Comparison of ENCODE assay signal across 1 cellular context in the genomic region with DNA sequence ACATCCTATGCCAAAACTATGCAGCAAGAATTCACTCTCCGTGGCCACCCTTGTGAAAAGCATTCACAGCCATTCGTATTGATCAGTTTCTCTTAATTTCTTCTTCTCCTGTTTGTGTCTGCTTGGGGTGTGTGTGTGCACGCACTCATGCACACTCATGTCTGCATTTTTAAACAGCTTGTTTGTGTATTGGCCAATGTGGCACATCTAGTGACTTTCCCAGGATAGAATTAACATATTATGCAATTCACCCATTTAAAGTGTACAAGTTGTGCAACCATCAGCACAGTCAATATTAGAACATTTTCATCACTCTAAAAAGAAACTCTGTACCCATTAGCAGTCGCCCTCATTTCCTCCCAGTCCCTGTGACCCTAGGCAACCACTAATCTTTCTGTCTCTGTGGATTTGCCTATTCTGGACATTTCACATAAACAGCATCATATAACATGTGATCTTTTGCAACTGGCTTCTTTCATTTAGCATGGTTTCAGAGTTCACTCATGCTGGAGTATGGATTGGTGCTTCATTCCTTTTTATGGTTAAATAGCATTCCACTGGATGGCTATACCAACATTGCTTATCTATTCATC.
TF ChIP-seq lines count a peak whose summit lies in the region.

No MANE protein-coding gene starts in this region.

TF ChIP-seq in HepG2, 621 proteins besides CTCF, POLR2A, EP300 and RAD21 (continued from another document and continues in another):
- TF ChIP-seq ZNF577 (CRISPR knock-in tag; IDR thresholded peaks at IDR 0.05; ENCODE audit: borderline replicate concordance, low read depth) (no peak), XBP1 (CRISPR knock-in tag; IDR thresholded peaks at IDR 0.05) (no peak), TFE3 (CRISPR knock-in tag; IDR thresholded peaks at IDR 0.05) (peak; percentile 71), XRCC5 (optimal IDR thresholded peaks at IDR 0.05; ENCODE audit: low read length) (no peak), TMF1 (CRISPR knock-in tag; IDR thresholded peaks at IDR 0.05; ENCODE audit: low read depth) (no peak), ZNF484 (CRISPR knock-in tag; IDR thresholded peaks at IDR 0.05; ENCODE audit: borderline replicate concordance, low read depth) (no peak), BRD4 (CRISPR knock-in tag; IDR thresholded peaks at IDR 0.05) (no peak), RAD51 (IDR thresholded peaks at IDR 0.05; ENCODE audit: borderline replicate concordance) (no peak), KAT2B (IDR thresholded peaks at IDR 0.05; ENCODE audit: borderline replicate concordance, low read depth, low read length) (no peak), GZF1 (CRISPR knock-in tag; IDR thresholded peaks at IDR 0.05) (no peak), ZFY (CRISPR knock-in tag; IDR thresholded peaks at IDR 0.05) (no peak), ZNF768 (CRISPR knock-in tag; IDR thresholded peaks at IDR 0.05) (no peak), ZNF207 (IDR thresholded peaks at IDR 0.05; ENCODE audit: borderline replicate concordance) (no peak), ELF3 (CRISPR knock-in tag; IDR thresholded peaks at IDR 0.05) (peak; percentile 78), FOXO1 (CRISPR knock-in tag; IDR thresholded peaks at IDR 0.05) (peak; percentile 83; the same call in 1 of the 2 replicates), HNF4A (CRISPR knock-in tag; IDR thresholded peaks at IDR 0.05) (peak; percentile 83), MED1 (CRISPR knock-in tag; IDR thresholded peaks at IDR 0.05) (peak; percentile 82), ZNF672 (CRISPR knock-in tag; IDR thresholded peaks at IDR 0.05) (no peak), ZNF260 (CRISPR knock-in tag; IDR thresholded peaks at IDR 0.05; ENCODE audit: borderline replicate concordance, low read depth) (no peak), BCL6 (CRISPR knock-in tag; IDR thresholded peaks at IDR 0.05) (peak; percentile 87), ZNF180 (CRISPR knock-in tag; IDR thresholded peaks at IDR 0.05; ENCODE audit: borderline replicate concordance, low read depth) (no peak), ZNF773 (CRISPR knock-in tag; IDR thresholded peaks at IDR 0.05; ENCODE audit: borderline replicate concordance) (no peak), MTERF4 (CRISPR knock-in tag; IDR thresholded peaks at IDR 0.05) (no peak), ADNP (CRISPR knock-in tag; IDR thresholded peaks at IDR 0.05) (no peak), TBL1XR1 (IDR thresholded peaks at IDR 0.05; ENCODE audit: borderline replicate concordance, low read length, partially characterized antibody) (peak; percentile 95), ZNF510 (CRISPR knock-in tag; IDR thresholded peaks at IDR 0.05; ENCODE audit: low read depth) (no peak), NR0B2 (CRISPR knock-in tag; IDR thresholded peaks at IDR 0.05) (no peak), HDAC1 (CRISPR knock-in tag; IDR thresholded peaks at IDR 0.05) (peak; percentile 77), MED8 (CRISPR knock-in tag; IDR thresholded peaks at IDR 0.05; ENCODE audit: insufficient replicate concordance) (no peak), NCOA2 (CRISPR knock-in tag; IDR thresholded peaks at IDR 0.05) (peak; percentile 85), ZSCAN30 (CRISPR knock-in tag; IDR thresholded peaks at IDR 0.05) (no peak), ZNF232 (CRISPR knock-in tag; IDR thresholded peaks at IDR 0.05; ENCODE audit: borderline replicate concordance) (no peak), ZNF605 (CRISPR knock-in tag; IDR thresholded peaks at IDR 0.05) (no peak), ZNF333 (CRISPR knock-in tag; IDR thresholded peaks at IDR 0.05; ENCODE audit: borderline replicate concordance) (no peak), ARID2 (CRISPR knock-in tag; IDR thresholded peaks at IDR 0.05; ENCODE audit: borderline replicate concordance) (no peak), ZNF563 (CRISPR knock-in tag; IDR thresholded peaks at IDR 0.05) (no peak), E2F2 (CRISPR knock-in tag; IDR thresholded peaks at IDR 0.05; ENCODE audit: borderline replicate concordance) (no peak), SP2 (CRISPR knock-in tag; IDR thresholded peaks at IDR 0.05) (no peak), HNRNPL (IDR thresholded peaks at IDR 0.05; ENCODE audit: low read depth, low read length) (no peak), HDAC2 (CRISPR knock-in tag; IDR thresholded peaks at IDR 0.05) (peak; percentile 86), ZNF816 (CRISPR knock-in tag; IDR thresholded peaks at IDR 0.05; ENCODE audit: borderline replicate concordance) (peak; percentile 82; the same call in 1 of the 2 replicates), STAT5B (CRISPR knock-in tag; IDR thresholded peaks at IDR 0.05) (no peak), ZNF337 (CRISPR knock-in tag; IDR thresholded peaks at IDR 0.05; ENCODE audit: borderline replicate concordance, low read depth) (no peak), ONECUT2 (CRISPR knock-in tag; IDR thresholded peaks at IDR 0.05) (peak; percentile 69; the same call in 1 of the 2 replicates), ZNF292 (CRISPR knock-in tag; IDR thresholded peaks at IDR 0.05; ENCODE audit: borderline replicate concordance, low read depth) (no peak), DBP (CRISPR knock-in tag; IDR thresholded peaks at IDR 0.05; ENCODE audit: not compliant biosample characterization) (no peak), ZNF839 (CRISPR knock-in tag; IDR thresholded peaks at IDR 0.05; ENCODE audit: borderline replicate concordance) (no peak), HOXA7 (CRISPR knock-in tag; IDR thresholded peaks at IDR 0.05) (no peak), HIVEP1 (CRISPR knock-in tag; IDR thresholded peaks at IDR 0.05) (no peak), ZNF20 (CRISPR knock-in tag; IDR thresholded peaks at IDR 0.05) (no peak), ZNF546 (CRISPR knock-in tag; conservative IDR thresholded peaks at IDR 0.05) (no peak), NR2C2 (CRISPR knock-in tag; IDR thresholded peaks at IDR 0.05; ENCODE audit: borderline replicate concordance) (peak; percentile 75; the same call in 1 of the 2 replicates)
- TF ChIP-seq, protein P1, sequence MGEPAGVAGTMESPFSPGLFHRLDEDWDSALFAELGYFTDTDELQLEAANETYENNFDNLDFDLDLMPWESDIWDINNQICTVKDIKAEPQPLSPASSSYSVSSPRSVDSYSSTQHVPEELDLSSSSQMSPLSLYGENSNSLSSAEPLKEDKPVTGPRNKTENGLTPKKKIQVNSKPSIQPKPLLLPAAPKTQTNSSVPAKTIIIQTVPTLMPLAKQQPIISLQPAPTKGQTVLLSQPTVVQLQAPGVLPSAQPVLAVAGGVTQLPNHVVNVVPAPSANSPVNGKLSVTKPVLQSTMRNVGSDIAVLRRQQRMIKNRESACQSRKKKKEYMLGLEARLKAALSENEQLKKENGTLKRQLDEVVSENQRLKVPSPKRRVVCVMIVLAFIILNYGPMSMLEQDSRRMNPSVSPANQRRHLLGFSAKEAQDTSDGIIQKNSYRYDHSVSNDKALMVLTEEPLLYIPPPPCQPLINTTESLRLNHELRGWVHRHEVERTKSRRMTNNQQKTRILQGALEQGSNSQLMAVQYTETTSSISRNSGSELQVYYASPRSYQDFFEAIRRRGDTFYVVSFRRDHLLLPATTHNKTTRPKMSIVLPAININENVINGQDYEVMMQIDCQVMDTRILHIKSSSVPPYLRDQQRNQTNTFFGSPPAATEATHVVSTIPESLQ (CRISPR knock-in tag; conservative IDR thresholded peaks at IDR 0.05): 0 out of 2 replicates have a peak, but pooled peaks have one; percentile 46
- TF ChIP-seq, protein P2, sequence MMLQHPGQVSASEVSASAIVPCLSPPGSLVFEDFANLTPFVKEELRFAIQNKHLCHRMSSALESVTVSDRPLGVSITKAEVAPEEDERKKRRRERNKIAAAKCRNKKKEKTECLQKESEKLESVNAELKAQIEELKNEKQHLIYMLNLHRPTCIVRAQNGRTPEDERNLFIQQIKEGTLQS (CRISPR knock-in tag; IDR thresholded peaks at IDR 0.05): 0 out of 2 replicates have a peak, but pooled peaks have one; percentile 41
- TF ChIP-seq, protein P3, sequence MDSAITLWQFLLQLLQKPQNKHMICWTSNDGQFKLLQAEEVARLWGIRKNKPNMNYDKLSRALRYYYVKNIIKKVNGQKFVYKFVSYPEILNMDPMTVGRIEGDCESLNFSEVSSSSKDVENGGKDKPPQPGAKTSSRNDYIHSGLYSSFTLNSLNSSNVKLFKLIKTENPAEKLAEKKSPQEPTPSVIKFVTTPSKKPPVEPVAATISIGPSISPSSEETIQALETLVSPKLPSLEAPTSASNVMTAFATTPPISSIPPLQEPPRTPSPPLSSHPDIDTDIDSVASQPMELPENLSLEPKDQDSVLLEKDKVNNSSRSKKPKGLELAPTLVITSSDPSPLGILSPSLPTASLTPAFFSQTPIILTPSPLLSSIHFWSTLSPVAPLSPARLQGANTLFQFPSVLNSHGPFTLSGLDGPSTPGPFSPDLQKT (CRISPR knock-in tag; IDR thresholded peaks at IDR 0.05; ENCODE audit: borderline replicate concordance): no peak
- TF ChIP-seq, protein P4, sequence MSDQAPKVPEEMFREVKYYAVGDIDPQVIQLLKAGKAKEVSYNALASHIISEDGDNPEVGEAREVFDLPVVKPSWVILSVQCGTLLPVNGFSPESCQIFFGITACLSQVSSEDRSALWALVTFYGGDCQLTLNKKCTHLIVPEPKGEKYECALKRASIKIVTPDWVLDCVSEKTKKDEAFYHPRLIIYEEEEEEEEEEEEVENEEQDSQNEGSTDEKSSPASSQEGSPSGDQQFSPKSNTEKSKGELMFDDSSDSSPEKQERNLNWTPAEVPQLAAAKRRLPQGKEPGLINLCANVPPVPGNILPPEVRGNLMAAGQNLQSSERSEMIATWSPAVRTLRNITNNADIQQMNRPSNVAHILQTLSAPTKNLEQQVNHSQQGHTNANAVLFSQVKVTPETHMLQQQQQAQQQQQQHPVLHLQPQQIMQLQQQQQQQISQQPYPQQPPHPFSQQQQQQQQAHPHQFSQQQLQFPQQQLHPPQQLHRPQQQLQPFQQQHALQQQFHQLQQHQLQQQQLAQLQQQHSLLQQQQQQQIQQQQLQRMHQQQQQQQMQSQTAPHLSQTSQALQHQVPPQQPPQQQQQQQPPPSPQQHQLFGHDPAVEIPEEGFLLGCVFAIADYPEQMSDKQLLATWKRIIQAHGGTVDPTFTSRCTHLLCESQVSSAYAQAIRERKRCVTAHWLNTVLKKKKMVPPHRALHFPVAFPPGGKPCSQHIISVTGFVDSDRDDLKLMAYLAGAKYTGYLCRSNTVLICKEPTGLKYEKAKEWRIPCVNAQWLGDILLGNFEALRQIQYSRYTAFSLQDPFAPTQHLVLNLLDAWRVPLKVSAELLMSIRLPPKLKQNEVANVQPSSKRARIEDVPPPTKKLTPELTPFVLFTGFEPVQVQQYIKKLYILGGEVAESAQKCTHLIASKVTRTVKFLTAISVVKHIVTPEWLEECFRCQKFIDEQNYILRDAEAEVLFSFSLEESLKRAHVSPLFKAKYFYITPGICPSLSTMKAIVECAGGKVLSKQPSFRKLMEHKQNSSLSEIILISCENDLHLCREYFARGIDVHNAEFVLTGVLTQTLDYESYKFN (CRISPR knock-in tag; conservative IDR thresholded peaks at IDR 0.05): peak; percentile 91
- TF ChIP-seq, protein P5, sequence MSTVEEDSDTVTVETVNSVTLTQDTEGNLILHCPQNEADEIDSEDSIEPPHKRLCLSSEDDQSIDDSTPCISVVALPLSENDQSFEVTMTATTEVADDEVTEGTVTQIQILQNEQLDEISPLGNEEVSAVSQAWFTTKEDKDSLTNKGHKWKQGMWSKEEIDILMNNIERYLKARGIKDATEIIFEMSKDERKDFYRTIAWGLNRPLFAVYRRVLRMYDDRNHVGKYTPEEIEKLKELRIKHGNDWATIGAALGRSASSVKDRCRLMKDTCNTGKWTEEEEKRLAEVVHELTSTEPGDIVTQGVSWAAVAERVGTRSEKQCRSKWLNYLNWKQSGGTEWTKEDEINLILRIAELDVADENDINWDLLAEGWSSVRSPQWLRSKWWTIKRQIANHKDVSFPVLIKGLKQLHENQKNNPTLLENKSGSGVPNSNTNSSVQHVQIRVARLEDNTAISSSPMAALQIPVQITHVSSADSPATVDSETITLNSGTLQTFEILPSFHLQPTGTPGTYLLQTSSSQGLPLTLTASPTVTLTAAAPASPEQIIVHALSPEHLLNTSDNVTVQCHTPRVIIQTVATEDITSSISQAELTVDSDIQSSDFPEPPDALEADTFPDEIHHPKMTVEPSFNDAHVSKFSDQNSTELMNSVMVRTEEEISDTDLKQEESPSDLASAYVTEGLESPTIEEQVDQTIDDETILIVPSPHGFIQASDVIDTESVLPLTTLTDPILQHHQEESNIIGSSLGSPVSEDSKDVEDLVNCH (CRISPR knock-in tag; IDR thresholded peaks at IDR 0.05): no peak
